Comparison of ENCODE assay signal across 1 cellular context in genomic region chr10:25016349-25017246, GRCh38.
TF ChIP-seq lines count a peak whose summit lies in the region.

Gene THNSL1, plus strand, starts transcription at chr10:25016612. Its CDS starts 6,612 bp downstream, at chr10:25023224.

TF ChIP-seq in GM23338, 12 proteins besides CTCF, POLR2A, EP300 and RAD21 (continued from another document):
- TF ChIP-seq REST (IDR thresholded peaks at IDR 0.05; ENCODE audit: unreplicated experiment) = no peak
